Comparison of ENCODE assay signal across 24 cellular contexts in the genomic region with DNA sequence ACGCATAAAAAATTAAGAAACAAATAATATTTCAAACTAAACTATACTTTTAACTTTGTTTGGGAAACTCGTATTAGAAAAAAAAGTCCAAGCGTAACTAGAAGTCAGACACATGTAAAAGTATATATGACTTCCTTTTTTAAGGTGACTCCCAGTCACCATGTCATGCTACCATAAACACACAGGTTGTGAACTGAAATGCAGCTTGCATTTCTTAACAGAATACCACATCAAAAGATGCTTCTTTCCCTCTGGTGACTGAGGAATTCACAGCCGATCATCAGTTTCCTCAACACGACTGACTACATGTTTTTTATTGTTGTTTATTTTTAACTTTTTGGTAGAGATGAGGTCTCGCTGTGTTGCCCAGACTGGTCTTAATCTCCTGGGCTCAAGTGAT.
"Had no signal": no experiment of that assay in that cellular context is flagged by ENCODE, and none has a peak within 500 bp of the region (broad histone marks: within the 10 kb centered on the region; RNA-seq: fewer than 3 reads in every experiment).

No MANE protein-coding gene starts in this region.

- H3K4me1 ChIP-seq: ascending aorta, body of pancreas had no signal

- H3K27me3 Mint-ChIP-seq: activated B cell treated with CpG ODN at 0.5 μM for 24 hours; activated CD4-positive, alpha-beta T cell treated with anti-CD3 and anti-CD28 coated beads, Interleukin-2, amount 10 ng/mL, durations not matched to agents 7 days and 5 days; activated naive CD8-positive, alpha-beta T cell treated with anti-CD3 and anti-CD28 coated beads, Interleukin-2, amount 50 U/mL, for 24 hours had no signal

- H3K4me1 Mint-ChIP-seq: T-helper 17 cell had no signal

- H3K27me3 ChIP-seq: ascending aorta, body of pancreas had no signal

- H3K27ac Mint-ChIP-seq: activated B cell treated with CpG ODN at 0.5 μM for 24 hours; activated CD4-positive, alpha-beta memory T cell treated with anti-CD3 and anti-CD28 coated beads for 36 hours; activated CD4-positive, alpha-beta T cell treated with anti-CD3 and anti-CD28 coated beads, Interleukin-2, amount 10 ng/mL, durations not matched to agents 7 days and 5 days; activated naive CD4-positive, alpha-beta T cell treated with anti-CD3 and anti-CD28 coated beads, Interleukin-2, amount 50 U/mL, for 72 hours; activated naive CD8-positive, alpha-beta T cell treated with anti-CD3 and anti-CD28 coated beads, Interleukin-2, amount 50 U/mL, for 24 hours; T-helper 17 cell had no signal

- H3K9me3 ChIP-seq: ascending aorta, body of pancreas had no signal

- H3K9me3 Mint-ChIP-seq: activated CD4-positive, alpha-beta memory T cell treated with anti-CD3 and anti-CD28 coated beads for 36 hours; activated CD4-positive, alpha-beta T cell treated with anti-CD3 and anti-CD28 coated beads, Interleukin-2, amount 10 ng/mL, durations not matched to agents 7 days and 5 days; activated naive CD8-positive, alpha-beta T cell treated with anti-CD3 and anti-CD28 coated beads, Interleukin-2, amount 50 U/mL, for 24 hours; activated T-cell treated with anti-CD3 and anti-CD28 coated beads, Interleukin-2, amount 50 U/mL, for 4 hours had no signal

- FAIRE-seq: bronchial epithelial cell, RCC 7860 had no signal

- H3K4me3 Mint-ChIP-seq: activated B cell treated with CpG ODN at 0.5 μM for 24 hours; activated CD4-positive, alpha-beta memory T cell treated with anti-CD3 and anti-CD28 coated beads for 36 hours; activated CD4-positive, alpha-beta T cell treated with anti-CD3 and anti-CD28 coated beads, Interleukin-2, amount 10 ng/mL, durations not matched to agents 7 days and 5 days; activated naive CD8-positive, alpha-beta T cell treated with anti-CD3 and anti-CD28 coated beads, Interleukin-2, amount 50 U/mL, for 24 hours; activated T-cell treated with anti-CD3 and anti-CD28 coated beads, Interleukin-2, amount 50 U/mL, for 4 hours; T-helper 17 cell had no signal

- H3K36me3 Mint-ChIP-seq: activated CD4-positive, alpha-beta memory T cell treated with anti-CD3 and anti-CD28 coated beads for 36 hours; activated naive CD4-positive, alpha-beta T cell treated with anti-CD3 and anti-CD28 coated beads, Interleukin-2, amount 50 U/mL, for 72 hours had no signal

- DNase-seq: activated B cell treated with CpG ODN at 0.5 μM for 24 hours; activated CD4-positive, alpha-beta memory T cell treated with anti-CD3 and anti-CD28 coated beads for 36 hours; activated CD4-positive, alpha-beta T cell treated with anti-CD3 and anti-CD28 coated beads, Interleukin-2, amount 10 ng/mL, durations not matched to agents 7 days and 5 days; activated CD8-positive, alpha-beta memory T cell treated with anti-CD3 and anti-CD28 coated beads for 24 hours; activated effector memory CD4-positive, alpha-beta T cell treated with anti-CD3 and anti-CD28 coated beads, Interleukin-2, amount 50 U/mL, for 16 hours; activated naive CD4-positive, alpha-beta T cell treated with Interleukin-2 at 50 U/mL for 16 hours; activated naive CD8-positive, alpha-beta T cell treated with anti-CD3 and anti-CD28 coated beads, Interleukin-2, amount 50 U/mL, for 24 hours; activated T-cell treated with anti-CD3 and anti-CD28 coated beads, Interleukin-2, amount 50 U/mL, for 4 hours; amniotic stem cell; body of pancreas; central memory CD4-positive, alpha-beta T cell; cortex of kidney; NCI-H1092; NCI-H1417; NCI-H1930; NCI-H510A treated with DMSO at 0.1 percent for 48 hours; PC-3; SHP77; T-helper 17 cell; T-helper 9 cell had no signal

- H3K27ac ChIP-seq: ascending aorta, body of pancreas had no signal

- H3K4me3 ChIP-seq: ascending aorta, body of pancreas had no signal
